Comparison of ENCODE assay signal across 1 cellular context in the genomic region with DNA sequence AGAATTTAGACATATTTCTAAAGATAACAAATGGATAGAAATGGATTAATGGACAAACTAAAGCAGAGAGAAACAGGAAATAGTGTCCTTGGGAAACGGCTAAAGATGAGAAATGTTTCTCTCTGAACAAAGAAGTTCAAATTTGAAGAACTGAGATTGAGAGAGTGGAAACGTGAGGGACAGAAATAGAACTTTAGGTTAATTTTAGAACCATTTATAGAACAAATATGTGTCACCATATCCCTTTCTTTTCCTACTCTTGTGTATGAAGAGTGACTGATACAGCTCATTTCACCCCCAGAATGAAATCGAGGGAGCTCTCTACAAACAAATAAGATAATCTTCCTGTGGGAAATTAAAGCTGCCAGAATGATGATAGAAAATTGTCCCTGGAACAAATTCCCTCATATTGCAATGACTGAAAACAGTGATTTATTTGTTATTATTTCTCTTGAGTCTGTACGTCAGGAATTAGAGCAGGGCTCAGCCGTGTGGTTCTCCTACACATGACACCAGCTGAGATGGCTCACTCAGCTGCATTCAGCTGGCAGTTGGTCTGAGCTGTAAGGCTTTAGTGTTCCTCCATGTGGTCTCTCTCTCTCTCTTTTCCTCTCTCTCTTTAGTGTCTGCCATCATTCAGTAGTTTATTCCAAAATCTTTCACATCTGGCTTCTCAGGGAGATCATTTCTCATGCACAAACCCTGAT.
TF ChIP-seq lines count a peak whose summit lies in the region.

No MANE protein-coding gene starts in this region.

TF ChIP-seq in GM12878, 131 proteins besides CTCF, POLR2A, EP300 and RAD21 (continued from another document and continues in another):
- TF ChIP-seq, protein P1, sequence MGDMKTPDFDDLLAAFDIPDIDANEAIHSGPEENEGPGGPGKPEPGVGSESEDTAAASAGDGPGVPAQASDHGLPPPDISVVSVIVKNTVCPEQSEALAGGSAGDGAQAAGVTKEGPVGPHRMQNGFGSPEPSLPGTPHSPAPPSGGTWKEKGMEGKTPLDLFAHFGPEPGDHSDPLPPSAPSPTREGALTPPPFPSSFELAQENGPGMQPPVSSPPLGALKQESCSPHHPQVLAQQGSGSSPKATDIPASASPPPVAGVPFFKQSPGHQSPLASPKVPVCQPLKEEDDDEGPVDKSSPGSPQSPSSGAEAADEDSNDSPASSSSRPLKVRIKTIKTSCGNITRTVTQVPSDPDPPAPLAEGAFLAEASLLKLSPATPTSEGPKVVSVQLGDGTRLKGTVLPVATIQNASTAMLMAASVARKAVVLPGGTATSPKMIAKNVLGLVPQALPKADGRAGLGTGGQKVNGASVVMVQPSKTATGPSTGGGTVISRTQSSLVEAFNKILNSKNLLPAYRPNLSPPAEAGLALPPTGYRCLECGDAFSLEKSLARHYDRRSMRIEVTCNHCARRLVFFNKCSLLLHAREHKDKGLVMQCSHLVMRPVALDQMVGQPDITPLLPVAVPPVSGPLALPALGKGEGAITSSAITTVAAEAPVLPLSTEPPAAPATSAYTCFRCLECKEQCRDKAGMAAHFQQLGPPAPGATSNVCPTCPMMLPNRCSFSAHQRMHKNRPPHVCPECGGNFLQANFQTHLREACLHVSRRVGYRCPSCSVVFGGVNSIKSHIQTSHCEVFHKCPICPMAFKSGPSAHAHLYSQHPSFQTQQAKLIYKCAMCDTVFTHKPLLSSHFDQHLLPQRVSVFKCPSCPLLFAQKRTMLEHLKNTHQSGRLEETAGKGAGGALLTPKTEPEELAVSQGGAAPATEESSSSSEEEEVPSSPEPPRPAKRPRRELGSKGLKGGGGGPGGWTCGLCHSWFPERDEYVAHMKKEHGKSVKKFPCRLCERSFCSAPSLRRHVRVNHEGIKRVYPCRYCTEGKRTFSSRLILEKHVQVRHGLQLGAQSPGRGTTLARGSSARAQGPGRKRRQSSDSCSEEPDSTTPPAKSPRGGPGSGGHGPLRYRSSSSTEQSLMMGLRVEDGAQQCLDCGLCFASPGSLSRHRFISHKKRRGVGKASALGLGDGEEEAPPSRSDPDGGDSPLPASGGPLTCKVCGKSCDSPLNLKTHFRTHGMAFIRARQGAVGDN (IDR thresholded peaks at IDR 0.05): no peak
- TF ChIP-seq IKZF2 (IDR thresholded peaks at IDR 0.05): no peak
- TF ChIP-seq, protein P2, sequence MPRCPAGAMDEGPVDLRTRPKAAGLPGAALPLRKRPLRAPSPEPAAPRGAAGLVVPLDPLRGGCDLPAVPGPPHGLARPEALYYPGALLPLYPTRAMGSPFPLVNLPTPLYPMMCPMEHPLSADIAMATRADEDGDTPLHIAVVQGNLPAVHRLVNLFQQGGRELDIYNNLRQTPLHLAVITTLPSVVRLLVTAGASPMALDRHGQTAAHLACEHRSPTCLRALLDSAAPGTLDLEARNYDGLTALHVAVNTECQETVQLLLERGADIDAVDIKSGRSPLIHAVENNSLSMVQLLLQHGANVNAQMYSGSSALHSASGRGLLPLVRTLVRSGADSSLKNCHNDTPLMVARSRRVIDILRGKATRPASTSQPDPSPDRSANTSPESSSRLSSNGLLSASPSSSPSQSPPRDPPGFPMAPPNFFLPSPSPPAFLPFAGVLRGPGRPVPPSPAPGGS (IDR thresholded peaks at IDR 0.05; ENCODE audit: borderline replicate concordance, insufficient read depth, low read depth, low read length, poor library complexity, severe bottlenecking): no peak
- no peak for TF ChIP-seq RB1 (IDR thresholded peaks at IDR 0.05; ENCODE audit: borderline replicate concordance)
- no peak for TF ChIP-seq STAT1 (conservative IDR thresholded peaks at IDR 0.05)
- peak in 1 of 2 experiments; percentile 89; a peak in 2 of 4 replicates for TF ChIP-seq BHLHE40 (IDR thresholded peaks at IDR 0.05; ENCODE audit: borderline replicate concordance in 1 of 2, low read depth in 2 of 2, low read length in 1 of 2)
- TF ChIP-seq, protein P3, sequence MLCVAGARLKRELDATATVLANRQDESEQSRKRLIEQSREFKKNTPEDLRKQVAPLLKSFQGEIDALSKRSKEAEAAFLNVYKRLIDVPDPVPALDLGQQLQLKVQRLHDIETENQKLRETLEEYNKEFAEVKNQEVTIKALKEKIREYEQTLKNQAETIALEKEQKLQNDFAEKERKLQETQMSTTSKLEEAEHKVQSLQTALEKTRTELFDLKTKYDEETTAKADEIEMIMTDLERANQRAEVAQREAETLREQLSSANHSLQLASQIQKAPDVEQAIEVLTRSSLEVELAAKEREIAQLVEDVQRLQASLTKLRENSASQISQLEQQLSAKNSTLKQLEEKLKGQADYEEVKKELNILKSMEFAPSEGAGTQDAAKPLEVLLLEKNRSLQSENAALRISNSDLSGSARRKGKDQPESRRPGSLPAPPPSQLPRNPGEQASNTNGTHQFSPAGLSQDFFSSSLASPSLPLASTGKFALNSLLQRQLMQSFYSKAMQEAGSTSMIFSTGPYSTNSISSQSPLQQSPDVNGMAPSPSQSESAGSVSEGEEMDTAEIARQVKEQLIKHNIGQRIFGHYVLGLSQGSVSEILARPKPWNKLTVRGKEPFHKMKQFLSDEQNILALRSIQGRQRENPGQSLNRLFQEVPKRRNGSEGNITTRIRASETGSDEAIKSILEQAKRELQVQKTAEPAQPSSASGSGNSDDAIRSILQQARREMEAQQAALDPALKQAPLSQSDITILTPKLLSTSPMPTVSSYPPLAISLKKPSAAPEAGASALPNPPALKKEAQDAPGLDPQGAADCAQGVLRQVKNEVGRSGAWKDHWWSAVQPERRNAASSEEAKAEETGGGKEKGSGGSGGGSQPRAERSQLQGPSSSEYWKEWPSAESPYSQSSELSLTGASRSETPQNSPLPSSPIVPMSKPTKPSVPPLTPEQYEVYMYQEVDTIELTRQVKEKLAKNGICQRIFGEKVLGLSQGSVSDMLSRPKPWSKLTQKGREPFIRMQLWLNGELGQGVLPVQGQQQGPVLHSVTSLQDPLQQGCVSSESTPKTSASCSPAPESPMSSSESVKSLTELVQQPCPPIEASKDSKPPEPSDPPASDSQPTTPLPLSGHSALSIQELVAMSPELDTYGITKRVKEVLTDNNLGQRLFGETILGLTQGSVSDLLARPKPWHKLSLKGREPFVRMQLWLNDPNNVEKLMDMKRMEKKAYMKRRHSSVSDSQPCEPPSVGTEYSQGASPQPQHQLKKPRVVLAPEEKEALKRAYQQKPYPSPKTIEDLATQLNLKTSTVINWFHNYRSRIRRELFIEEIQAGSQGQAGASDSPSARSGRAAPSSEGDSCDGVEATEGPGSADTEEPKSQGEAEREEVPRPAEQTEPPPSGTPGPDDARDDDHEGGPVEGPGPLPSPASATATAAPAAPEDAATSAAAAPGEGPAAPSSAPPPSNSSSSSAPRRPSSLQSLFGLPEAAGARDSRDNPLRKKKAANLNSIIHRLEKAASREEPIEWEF (IDR thresholded peaks at IDR 0.05; ENCODE audit: insufficient replicate concordance, low read depth, low read length): no peak
- no peak for TF ChIP-seq ZNF217 (IDR thresholded peaks at IDR 0.05)
- TF ChIP-seq YBX1 (IDR thresholded peaks at IDR 0.05): no peak
- no peak for TF ChIP-seq BMI1 (IDR thresholded peaks at IDR 0.05; ENCODE audit: borderline replicate concordance)
- no peak for TF ChIP-seq CBX3 (IDR thresholded peaks at IDR 0.05; ENCODE audit: borderline replicate concordance, low read depth)
- TF ChIP-seq, protein P4, sequence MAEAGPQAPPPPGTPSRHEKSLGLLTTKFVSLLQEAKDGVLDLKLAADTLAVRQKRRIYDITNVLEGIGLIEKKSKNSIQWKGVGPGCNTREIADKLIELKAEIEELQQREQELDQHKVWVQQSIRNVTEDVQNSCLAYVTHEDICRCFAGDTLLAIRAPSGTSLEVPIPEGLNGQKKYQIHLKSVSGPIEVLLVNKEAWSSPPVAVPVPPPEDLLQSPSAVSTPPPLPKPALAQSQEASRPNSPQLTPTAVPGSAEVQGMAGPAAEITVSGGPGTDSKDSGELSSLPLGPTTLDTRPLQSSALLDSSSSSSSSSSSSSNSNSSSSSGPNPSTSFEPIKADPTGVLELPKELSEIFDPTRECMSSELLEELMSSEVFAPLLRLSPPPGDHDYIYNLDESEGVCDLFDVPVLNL (IDR thresholded peaks at IDR 0.05; ENCODE audit: low read depth, low read length): no peak
- TF ChIP-seq IRF4 (IDR thresholded peaks at IDR 0.05; ENCODE audit: low read depth, low read length): no peak
- no peak for TF ChIP-seq SMARCA5 (IDR thresholded peaks at IDR 0.05)
- TF ChIP-seq SREBF2 (IDR thresholded peaks at IDR 0.05; ENCODE audit: low read length): no peak
- TF ChIP-seq NBN (IDR thresholded peaks at IDR 0.05): no peak
- TF ChIP-seq FOXK2 (IDR thresholded peaks at IDR 0.05): no peak
- TF ChIP-seq, protein P5, sequence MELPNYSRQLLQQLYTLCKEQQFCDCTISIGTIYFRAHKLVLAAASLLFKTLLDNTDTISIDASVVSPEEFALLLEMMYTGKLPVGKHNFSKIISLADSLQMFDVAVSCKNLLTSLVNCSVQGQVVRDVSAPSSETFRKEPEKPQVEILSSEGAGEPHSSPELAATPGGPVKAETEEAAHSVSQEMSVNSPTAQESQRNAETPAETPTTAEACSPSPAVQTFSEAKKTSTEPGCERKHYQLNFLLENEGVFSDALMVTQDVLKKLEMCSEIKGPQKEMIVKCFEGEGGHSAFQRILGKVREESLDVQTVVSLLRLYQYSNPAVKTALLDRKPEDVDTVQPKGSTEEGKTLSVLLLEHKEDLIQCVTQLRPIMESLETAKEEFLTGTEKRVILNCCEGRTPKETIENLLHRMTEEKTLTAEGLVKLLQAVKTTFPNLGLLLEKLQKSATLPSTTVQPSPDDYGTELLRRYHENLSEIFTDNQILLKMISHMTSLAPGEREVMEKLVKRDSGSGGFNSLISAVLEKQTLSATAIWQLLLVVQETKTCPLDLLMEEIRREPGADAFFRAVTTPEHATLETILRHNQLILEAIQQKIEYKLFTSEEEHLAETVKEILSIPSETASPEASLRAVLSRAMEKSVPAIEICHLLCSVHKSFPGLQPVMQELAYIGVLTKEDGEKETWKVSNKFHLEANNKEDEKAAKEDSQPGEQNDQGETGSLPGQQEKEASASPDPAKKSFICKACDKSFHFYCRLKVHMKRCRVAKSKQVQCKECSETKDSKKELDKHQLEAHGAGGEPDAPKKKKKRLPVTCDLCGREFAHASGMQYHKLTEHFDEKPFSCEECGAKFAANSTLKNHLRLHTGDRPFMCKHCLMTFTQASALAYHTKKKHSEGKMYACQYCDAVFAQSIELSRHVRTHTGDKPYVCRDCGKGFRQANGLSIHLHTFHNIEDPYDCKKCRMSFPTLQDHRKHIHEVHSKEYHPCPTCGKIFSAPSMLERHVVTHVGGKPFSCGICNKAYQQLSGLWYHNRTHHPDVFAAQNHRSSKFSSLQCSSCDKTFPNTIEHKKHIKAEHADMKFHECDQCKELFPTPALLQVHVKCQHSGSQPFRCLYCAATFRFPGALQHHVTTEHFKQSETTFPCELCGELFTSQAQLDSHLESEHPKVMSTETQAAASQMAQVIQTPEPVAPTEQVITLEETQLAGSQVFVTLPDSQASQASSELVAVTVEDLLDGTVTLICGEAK (IDR thresholded peaks at IDR 0.05; ENCODE audit: borderline replicate concordance): no peak
- 0 out of 2 replicates have a peak, but pooled peaks have one; percentile 25 for TF ChIP-seq CREB1 (IDR thresholded peaks at IDR 0.05; ENCODE audit: low read depth)
- peak; percentile 8; the same call in 1 of the 2 replicates for TF ChIP-seq CREM (IDR thresholded peaks at IDR 0.05; ENCODE audit: low read depth)
- TF ChIP-seq, protein P6, sequence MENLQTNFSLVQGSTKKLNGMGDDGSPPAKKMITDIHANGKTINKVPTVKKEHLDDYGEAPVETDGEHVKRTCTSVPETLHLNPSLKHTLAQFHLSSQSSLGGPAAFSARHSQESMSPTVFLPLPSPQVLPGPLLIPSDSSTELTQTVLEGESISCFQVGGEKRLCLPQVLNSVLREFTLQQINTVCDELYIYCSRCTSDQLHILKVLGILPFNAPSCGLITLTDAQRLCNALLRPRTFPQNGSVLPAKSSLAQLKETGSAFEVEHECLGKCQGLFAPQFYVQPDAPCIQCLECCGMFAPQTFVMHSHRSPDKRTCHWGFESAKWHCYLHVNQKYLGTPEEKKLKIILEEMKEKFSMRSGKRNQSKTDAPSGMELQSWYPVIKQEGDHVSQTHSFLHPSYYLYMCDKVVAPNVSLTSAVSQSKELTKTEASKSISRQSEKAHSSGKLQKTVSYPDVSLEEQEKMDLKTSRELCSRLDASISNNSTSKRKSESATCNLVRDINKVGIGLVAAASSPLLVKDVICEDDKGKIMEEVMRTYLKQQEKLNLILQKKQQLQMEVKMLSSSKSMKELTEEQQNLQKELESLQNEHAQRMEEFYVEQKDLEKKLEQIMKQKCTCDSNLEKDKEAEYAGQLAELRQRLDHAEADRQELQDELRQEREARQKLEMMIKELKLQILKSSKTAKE (IDR thresholded peaks at IDR 0.05; ENCODE audit: low read depth, poor library complexity, severe bottlenecking): no peak
- TF ChIP-seq GATAD2B (conservative IDR thresholded peaks at IDR 0.05; ENCODE audit: low read depth): no peak
- TF ChIP-seq, protein P7, sequence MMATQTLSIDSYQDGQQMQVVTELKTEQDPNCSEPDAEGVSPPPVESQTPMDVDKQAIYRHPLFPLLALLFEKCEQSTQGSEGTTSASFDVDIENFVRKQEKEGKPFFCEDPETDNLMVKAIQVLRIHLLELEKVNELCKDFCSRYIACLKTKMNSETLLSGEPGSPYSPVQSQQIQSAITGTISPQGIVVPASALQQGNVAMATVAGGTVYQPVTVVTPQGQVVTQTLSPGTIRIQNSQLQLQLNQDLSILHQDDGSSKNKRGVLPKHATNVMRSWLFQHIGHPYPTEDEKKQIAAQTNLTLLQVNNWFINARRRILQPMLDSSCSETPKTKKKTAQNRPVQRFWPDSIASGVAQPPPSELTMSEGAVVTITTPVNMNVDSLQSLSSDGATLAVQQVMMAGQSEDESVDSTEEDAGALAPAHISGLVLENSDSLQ (IDR thresholded peaks at IDR 0.05): no peak
- no peak for TF ChIP-seq BACH1 (IDR thresholded peaks at IDR 0.05; ENCODE audit: borderline replicate concordance)
- TF ChIP-seq ZNF622 (IDR thresholded peaks at IDR 0.05): no peak
- TF ChIP-seq SUZ12 (IDR thresholded peaks at IDR 0.05; ENCODE audit: unreplicated experiment): no peak
- no peak for TF ChIP-seq POU2F2 (IDR thresholded peaks at IDR 0.05; ENCODE audit: borderline replicate concordance, low read depth, low read length)
- no peak for TF ChIP-seq HDGF (IDR thresholded peaks at IDR 0.05)
- no peak for TF ChIP-seq STAT3 (IDR thresholded peaks at IDR 0.05; ENCODE audit: low read depth, low read length)
- TF ChIP-seq CBX5 (IDR thresholded peaks at IDR 0.05; ENCODE audit: low read depth): peak; percentile 57; the same call in 1 of the 2 replicates
- TF ChIP-seq, protein P8, sequence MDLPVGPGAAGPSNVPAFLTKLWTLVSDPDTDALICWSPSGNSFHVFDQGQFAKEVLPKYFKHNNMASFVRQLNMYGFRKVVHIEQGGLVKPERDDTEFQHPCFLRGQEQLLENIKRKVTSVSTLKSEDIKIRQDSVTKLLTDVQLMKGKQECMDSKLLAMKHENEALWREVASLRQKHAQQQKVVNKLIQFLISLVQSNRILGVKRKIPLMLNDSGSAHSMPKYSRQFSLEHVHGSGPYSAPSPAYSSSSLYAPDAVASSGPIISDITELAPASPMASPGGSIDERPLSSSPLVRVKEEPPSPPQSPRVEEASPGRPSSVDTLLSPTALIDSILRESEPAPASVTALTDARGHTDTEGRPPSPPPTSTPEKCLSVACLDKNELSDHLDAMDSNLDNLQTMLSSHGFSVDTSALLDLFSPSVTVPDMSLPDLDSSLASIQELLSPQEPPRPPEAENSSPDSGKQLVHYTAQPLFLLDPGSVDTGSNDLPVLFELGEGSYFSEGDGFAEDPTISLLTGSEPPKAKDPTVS (IDR thresholded peaks at IDR 0.05; ENCODE audit: low read depth, low read length): no peak
